Comparison of ENCODE assay signal across 14 cellular contexts in the genomic region with DNA sequence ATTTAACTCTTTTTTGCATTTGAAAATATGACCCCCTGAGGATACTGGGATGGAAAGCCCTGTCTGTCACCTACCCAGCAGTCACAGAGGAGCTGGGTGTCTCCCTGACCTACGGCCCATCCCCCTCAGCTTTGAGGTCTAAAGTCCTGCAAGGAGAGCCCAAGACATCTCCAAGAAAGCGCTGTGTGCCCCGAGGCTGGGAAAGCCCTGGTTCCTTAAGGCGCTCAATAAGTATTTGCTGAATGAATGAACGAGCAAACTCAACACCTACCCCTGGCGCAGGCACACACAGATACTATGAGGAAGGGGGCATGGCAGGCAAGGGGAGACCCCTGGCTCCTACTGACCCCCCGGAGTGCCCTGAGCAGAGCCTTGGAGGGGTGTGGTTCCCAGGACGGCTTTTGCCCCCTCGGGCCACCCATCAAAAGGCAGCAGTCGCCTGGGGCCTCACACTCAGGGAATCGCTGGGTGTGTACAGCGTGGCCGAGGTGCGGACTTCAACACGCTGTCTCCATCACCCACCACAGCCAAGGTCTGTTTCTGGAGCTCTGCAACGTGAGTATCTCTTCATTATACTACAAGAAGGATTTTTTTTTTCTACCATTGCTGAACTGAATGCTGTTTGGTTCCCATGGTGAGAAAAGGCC.
"Had no signal": no experiment of that assay in that cellular context is flagged by ENCODE, and none has a peak within 500 bp of the region (broad histone marks: within the 10 kb centered on the region; RNA-seq: fewer than 3 reads in every experiment).

No MANE protein-coding gene starts in this region.

- DNase-seq: activated CD4-positive, alpha-beta T cell treated with anti-CD3 and anti-CD28 coated beads, Interleukin-2, amount 50 U/mL, for 48 hours; activated naive CD4-positive, alpha-beta T cell treated with anti-CD3 and anti-CD28 coated beads, Interleukin-2, amount 50 U/mL, for 16 hours; activated T-cell treated with anti-CD3 and anti-CD28 coated beads for 4 hours; gastrocnemius medialis; immature natural killer cell; mesenchymal stem cell; naive thymus-derived CD8-positive, alpha-beta T cell; nucleus accumbens; stimulated activated naive CD4-positive, alpha-beta T cell; SW 1271 had no signal

- H3K36me3 Mint-ChIP-seq: naive thymus-derived CD8-positive, alpha-beta T cell had no signal

- H3K27ac Mint-ChIP-seq: immature natural killer cell had no signal

- H3K4me3 ChIP-seq: ascending aorta, breast epithelium, coronary artery, gastrocnemius medialis had no signal

- H3K27ac ChIP-seq: ascending aorta, breast epithelium, coronary artery, gastrocnemius medialis had no signal

- H3K9me3 ChIP-seq: ascending aorta, breast epithelium, gastrocnemius medialis had no signal

- H3K27me3 ChIP-seq: ascending aorta had no signal

- ATAC-seq: esophagus mucosa; gastrocnemius medialis; naive thymus-derived CD8-positive, alpha-beta T cell had no signal

- H3K4me1 ChIP-seq: ascending aorta, breast epithelium, gastrocnemius medialis had no signal

- H3K36me3 ChIP-seq: ascending aorta, breast epithelium, gastrocnemius medialis had no signal

- H3K4me3 Mint-ChIP-seq: immature natural killer cell; naive thymus-derived CD8-positive, alpha-beta T cell had no signal
